Comparison of ENCODE assay signal across 28 cellular contexts in the genomic region with DNA sequence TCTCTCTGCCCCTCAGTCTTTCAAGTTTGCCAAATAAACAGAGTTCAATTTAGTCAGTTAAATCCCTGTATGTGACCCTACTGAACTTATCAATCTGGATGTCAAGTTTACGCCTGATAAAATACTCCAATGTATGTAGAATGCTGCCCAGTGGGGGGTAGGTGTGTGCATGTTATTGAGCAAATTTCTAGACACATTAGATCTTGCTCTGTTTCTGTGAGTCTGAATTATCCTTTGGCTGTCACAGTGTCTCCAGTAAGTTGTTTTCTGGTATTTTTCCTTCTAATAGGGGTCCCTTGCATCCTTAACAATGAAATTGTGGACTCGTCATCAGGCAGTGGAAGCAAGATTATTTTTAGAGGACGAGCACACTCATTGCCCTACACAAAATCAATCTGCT. TPM values are rescaled to one million over a fixed set of nuclear protein-coding genes. Genes with fewer than 3 reads are reported as not detected.
DNase-seq lines count a peak whose midpoint lies in the region; ATAC-seq, FAIRE-seq and TF ChIP-seq lines count a peak whose summit lies in the region.
"Had no signal": no experiment of that assay in that cellular context is flagged by ENCODE, and none has a peak within 500 bp of the region (broad histone marks: within the 10 kb centered on the region; RNA-seq: fewer than 3 reads in every experiment).

No MANE protein-coding gene starts in this region.

- TF ChIP-seq CTCF in brain (conservative IDR thresholded peaks at IDR 0.05) (no peak), pancreas (IDR thresholded peaks at IDR 0.05) (no peak)

- DNase-seq in NCI-H2227 (lab: John Stamatoyannopoulos, UW; ENCODE audit: unreplicated experiment) = peak; percentile 41
- DNase-seq in NCI-H69 (lab: John Stamatoyannopoulos, UW) = peak; percentile 32
- DNase-seq in medulla oblongata (ENCODE audit: extremely low spot score) = no peak
- no peak for DNase-seq in AG20443 (ENCODE audit: low spot score)
- DNase-seq in pancreas = no peak
- DNase-seq: BE2C; C1 segment of cervical spinal cord; CD4-positive, alpha-beta memory T cell; CD4-positive, CD25-positive, alpha-beta regulatory T cell; CD8-positive, alpha-beta memory T cell; COR-L47; DMS 273 treated with DMSO at 0.1 percent for 48 hours; DMS153; DMS53; DMS79; DND-41; EL; GDM1 had no signal

- no peak for ATAC-seq in pancreas
- ATAC-seq: A549, GM12878 had no signal

- H3K9me3 ChIP-seq in pancreas = no peaks in the 10 kb centered on the region
- H3K9me3 ChIP-seq: A549, BE2C, BLaER1 had no signal

- no peak overlapping the region for H3K4me3 Mint-ChIP-seq in brain
- H3K4me3 Mint-ChIP-seq: CD14-positive monocyte; CD4-positive, alpha-beta memory T cell; CD4-positive, CD25-positive, alpha-beta regulatory T cell; CD8-positive, alpha-beta memory T cell had no signal

- H3K27me3 Mint-ChIP-seq in brain = peaks cover 3% of the 10 kb centered on the region
- H3K27me3 Mint-ChIP-seq: CD4-positive, CD25-positive, alpha-beta regulatory T cell had no signal

- H3K4me1 Mint-ChIP-seq in brain = peaks cover 27% of the 10 kb centered on the region
- H3K4me1 Mint-ChIP-seq: CD14-positive monocyte; CD4-positive, alpha-beta memory T cell; CD4-positive, CD25-positive, alpha-beta regulatory T cell; CD8-positive, alpha-beta memory T cell had no signal

- no peaks in the 10 kb centered on the region for H3K36me3 ChIP-seq in pancreas
- H3K36me3 ChIP-seq: BE2C, BLaER1 had no signal

- FAIRE-seq in pancreas (lab: Jason Lieb, UNC) = no peak
- FAIRE-seq: A549, GM12878, GM12892, GM18507 had no signal

- H3K9me3 Mint-ChIP-seq in brain = peaks cover 0 to 4% (median 0%) of the 10 kb centered on the region in 5 experiments

- H3K27me3 ChIP-seq in pancreas = no peaks in the 10 kb centered on the region
- H3K27me3 ChIP-seq: BE2C, BLaER1 had no signal

- no peak overlapping the region for H3K27ac ChIP-seq in pancreas
- H3K27ac ChIP-seq: 22Rv1, A549, BLaER1 had no signal

- intact Hi-C loops in pancreas (cut with DNase I) = no loop called here

- H3K27ac Mint-ChIP-seq in brain = peak overlapping the region in 4 of 5 experiments; percentile 39 to 79 (median 52)
- H3K27ac Mint-ChIP-seq: CD14-positive monocyte; CD4-positive, alpha-beta memory T cell; CD4-positive, CD25-positive, alpha-beta regulatory T cell; CD8-positive, alpha-beta memory T cell had no signal

- H3K4me3 ChIP-seq in pancreas = no peak overlapping the region
- H3K4me3 ChIP-seq: A549, BLaER1, GM12878 had no signal

- peaks cover 0 to 4% (median 0%) of the 10 kb centered on the region in 3 donors for H3K4me1 ChIP-seq in pancreas
- H3K4me1 ChIP-seq: A549, BE2C, BLaER1 had no signal

- no peaks in the 10 kb centered on the region for H3K36me3 Mint-ChIP-seq in brain
- H3K36me3 Mint-ChIP-seq: CD14-positive monocyte; CD4-positive, alpha-beta memory T cell; CD4-positive, CD25-positive, alpha-beta regulatory T cell; CD8-positive, alpha-beta memory T cell had no signal

- WGBS in pancreas, 2 donors = 19 to 20% methylated on average over 3 of the region's 3 CpGs

RNA-seq across cellular contexts. Expression of a gene that starts 48.5 kb away (rescaled TPM):
- polyA plus RNA-seq in brain (ENCODE audit: insufficient read depth, low read depth, low replicate concordance) (31.0 TPM), pancreas (under 1 TPM; 0.04 to 0.05 TPM)
- total RNA-seq in pancreas = under 1 TPM in 3 of 6 donors, not detected in 3; 0.04 to 0.22 (median 0.06) TPM
- total RNA-seq: CD4-positive, alpha-beta memory T cell; CD4-positive, CD25-positive, alpha-beta regulatory T cell; CD8-positive, alpha-beta memory T cell; Daoy; G401 had no signal
- polyA plus RNA-seq: A549; CD14-positive monocyte; CD4-positive, alpha-beta memory T cell; CD4-positive, CD25-positive, alpha-beta regulatory T cell; CD8-positive, alpha-beta memory T cell had no signal

Comparison
In these comparisons a context has a peak if more than half of its experiments do, and no peak if none do; other contexts are left out.
1. DNase-seq: peak in NCI-H2227 (single experiment) and NCI-H69 (single experiment); none in medulla oblongata (single experiment), AG20443 (single experiment) and pancreas (0 of 6).
2. RNA of a gene that starts 48.5 kb away (polyA plus RNA-seq): 31.0 TPM in brain (single experiment); 0.04 to 0.05 TPM in pancreas; every median in the first group is over 10 times any median in the second.